In genomic region chr9:72154468-72155281, GRCh38 we compare ENCODE assay signal across 14 cellular contexts. TPM values are rescaled to one million over a fixed set of nuclear protein-coding genes. Genes with fewer than 3 reads are reported as not detected.
DNase-seq lines count a peak whose midpoint lies in the region; ATAC-seq, FAIRE-seq and TF ChIP-seq lines count a peak whose summit lies in the region.
"Had no signal": no experiment of that assay in that cellular context is flagged by ENCODE, and none has a peak within 500 bp of the region (broad histone marks: within the 10 kb centered on the region; RNA-seq: fewer than 3 reads in every experiment).

No MANE protein-coding gene starts in this region.

- 8% methylated on average over 9 of the region's 9 CpGs for whole genome bisulfite sequencing in GM12878 (ENCODE audit: insufficient coverage, insufficient replicate concordance, low lambda C conversion rate, missing lambda C conversion rate)

- peaks cover 0 to under 1% of the 10 kb centered on the region in 2 experiments; a peak in 2 of 4 replicates for H3K27me3 ChIP-seq in GM12878 (replicated peaks in 1 of 2; ENCODE audit: control insufficient read depth in 2 of 2, insufficient read depth in 2 of 2, low read length in 1 of 2)

- H3K27ac Mint-ChIP-seq in CD14-positive monocyte = no peak overlapping the region
- H3K27ac Mint-ChIP-seq: stimulated activated naive CD8-positive, alpha-beta T cell treated with anti-CD3 and anti-CD28 coated beads, Interleukin-15, Interleukin-2, amounts not matched to agents 100 ng/mL and 50 ng/mL, for 24 hours had no signal

- CTCF ChIA-PET in GM12878 (lab: Yijun Ruan, JAX) = interaction anchor here (0.7 to 1.3 kb wide), 10 partner anchors 38 to 124 kb away, joined by 3 to 8 read pairs (median 3); no protein-coding TSS in a partner anchor

- in situ Hi-C loops in Caki2 (cut with HindIII; ENCODE audit: low pct_unique_long_range_greater_than_20kb, low sequenced_read_pairs) = loop anchor here (25.0 kb wide), 1 partner anchor 117 kb away; no protein-coding TSS in a partner anchor
- in situ Hi-C loops in GM12878 (cut with MboI) = no loop called here

- H3K9me3 Mint-ChIP-seq in CD14-positive monocyte = peaks cover 4 to 14% (median 5%) of the 10 kb centered on the region in 7 donors

- no peak for TF ChIP-seq CTCF in GM12878 (IDR thresholded peaks at IDR 0.05 in 2 of 3, conservative IDR thresholded peaks at IDR 0.05 in 1 of 3; ENCODE audit: control insufficient read depth in 2 of 3, extremely low read depth in 1 of 3, insufficient read depth in 1 of 3, low read depth in 3 of 3, low read length in 3 of 3)
- TF ChIP-seq CTCF in CD14-positive monocyte (IDR thresholded peaks at IDR 0.05) = no peak

- H4K20me1 ChIP-seq in GM12878 (ENCODE audit: control insufficient read depth, insufficient read depth) = no peaks in the 10 kb centered on the region

- DNase-seq in Caki2 (ENCODE audit: low read depth) = peak; percentile 94
- peak; percentile 60 for DNase-seq in GM12878 (ENCODE audit: low read depth, low spot score)
- no peak for DNase-seq in occipital lobe (lab: John Stamatoyannopoulos, UW)
- no peak for DNase-seq in NCI-H128 (lab: John Stamatoyannopoulos, UW; ENCODE audit: unreplicated experiment)
- no peak for DNase-seq in stimulated activated CD4-positive, alpha-beta T cell treated with anti-CD3 and anti-CD28 coated beads, Interleukin-4, amount 100 ng/mL, for 4 hours
- DNase-seq in CD14-positive monocyte (ENCODE audit: low spot score) = no peak
- DNase-seq: activated effector memory CD4-positive, alpha-beta T cell treated with anti-CD3 and anti-CD28 coated beads, Interleukin-2, amount 50 U/mL, for 16 hours; BE2C had no signal

- TF ChIP-seq RAD21 in GM12878 (IDR thresholded peaks at IDR 0.05; ENCODE audit: insufficient read depth, low read depth, low read length) = no peak

- peak; percentile 59 for FAIRE-seq in GM12878 (lab: Jason Lieb, UNC)
- FAIRE-seq: HTR-8/SVneo had no signal

- H3K4me3 ChIP-seq in GM12878 = no peak overlapping the region

- H3K27me3 Mint-ChIP-seq in CD14-positive monocyte (ENCODE audit: low read depth in 3 of 3) = peaks cover 25 to 29% (median 27%) of the 10 kb centered on the region in 3 donors

- H3K9ac ChIP-seq in GM12878 (ENCODE audit: control insufficient read depth, insufficient read depth, low read length) = no peak overlapping the region
- H3K9ac ChIP-seq: parathyroid adenoma had no signal

- H3K4me1 Mint-ChIP-seq in CD14-positive monocyte = peaks cover 3% of the 10 kb centered on the region

- peak overlapping the region; percentile 17; the same call in 1 of the 2 replicates for H3K4me2 ChIP-seq in GM12878 (ENCODE audit: control insufficient read depth, insufficient read depth)

- no peak overlapping the region for H3K4me3 Mint-ChIP-seq in CD14-positive monocyte
- H3K4me3 Mint-ChIP-seq: stimulated activated naive CD8-positive, alpha-beta T cell treated with anti-CD3 and anti-CD28 coated beads, Interleukin-15, Interleukin-2, amounts not matched to agents 100 ng/mL and 50 ng/mL, for 24 hours had no signal

- H2AFZ ChIP-seq in GM12878 (ENCODE audit: control insufficient read depth, low read depth, low read length) = no peak overlapping the region; the same call in 1 of the 2 replicates
- H2AFZ ChIP-seq: parathyroid adenoma had no signal

- TF ChIP-seq POLR2A in GM12878 (IDR thresholded peaks at IDR 0.05; ENCODE audit: low read depth, low read length) = no peak

- RAD21 ChIA-PET in GM12878 (lab: Charles Lee; ENCODE audit: unreplicated experiment) = interaction anchor here (0.7 to 1.3 kb wide), 11 partner anchors 17 to 124 kb away, joined by 3 to 33 read pairs (median 3); no protein-coding TSS in a partner anchor

- BruUV-seq in GM12878 (replicated peaks; lab: Mats Ljungman, UMichigan) = no TSS peak

- POLR2A ChIA-PET in GM12878 (lab: Charles Lee) = interaction anchor here (0.8 to 1.3 kb wide), 5 partner anchors 39 to 56 kb away, joined by 3 to 8 read pairs (median 3); no protein-coding TSS in a partner anchor

- no peaks in the 10 kb centered on the region for H3K36me3 ChIP-seq in GM12878 (ENCODE audit: control insufficient read depth in 2 of 2, insufficient read depth in 2 of 2, low read length in 1 of 2)
- H3K36me3 ChIP-seq: BE2C had no signal

- no peaks in the 10 kb centered on the region for H3K36me3 Mint-ChIP-seq in CD14-positive monocyte

- no peaks in the 10 kb centered on the region for H3K79me2 ChIP-seq in GM12878 (ENCODE audit: control insufficient read depth, insufficient read depth, low read length)
- H3K79me2 ChIP-seq: parathyroid adenoma had no signal

- H3K4me1 ChIP-seq in GM12878 (ENCODE audit: control insufficient read depth, insufficient read depth, low read length) = no peaks in the 10 kb centered on the region; the same call in 1 of the 2 replicates
- H3K4me1 ChIP-seq: BE2C, parathyroid adenoma had no signal

- no peaks in the 10 kb centered on the region; the same call in 2 of the 3 replicates for H3K9me3 ChIP-seq in GM12878 (replicated peaks; ENCODE audit: control insufficient read depth, insufficient read depth, low read length)
- H3K9me3 ChIP-seq: BE2C had no signal

- SMC1A ChIA-PET in GM12878 (lab: Charles Lee; ENCODE audit: uncharacterized antibody, unreplicated experiment) = interaction anchor here (0.7 to 1.3 kb wide), 13 partner anchors 35 to 208 kb away, joined by 3 to 11 read pairs (median 5); no protein-coding TSS in a partner anchor

- H3K27ac ChIP-seq in GM12878 (ENCODE audit: control insufficient read depth, insufficient read depth) = no peak overlapping the region
- H3K27ac ChIP-seq: parathyroid adenoma, RWPE1 had no signal

- intact Hi-C loops in GM12878 (cut with micrococcal nuclease; ENCODE audit: unreplicated experiment) = loop anchor here (2.0 kb wide), 3 partner anchors 50 to 118 kb away; no protein-coding TSS in a partner anchor
- intact Hi-C loops in CD14-positive monocyte (cut with micrococcal nuclease) = no loop called here

- peak in 1 of 2 experiments; percentile 55; a peak in 3 of 4 replicates for TF ChIP-seq EP300 in GM12878 (IDR thresholded peaks at IDR 0.05; ENCODE audit: borderline replicate concordance in 1 of 2, control insufficient read depth in 1 of 2, low read depth in 2 of 2, low read length in 2 of 2)

- ATAC-seq in GM19467 (IDR thresholded peaks at IDR 0.05; ENCODE audit: unreplicated experiment) (peak; percentile 76), HG03103 (IDR thresholded peaks at IDR 0.05; ENCODE audit: low read depth, unreplicated experiment) (peak; percentile 53), GM12878 (peak; percentile 94)

TF ChIP-seq in GM12878, 131 proteins besides CTCF, POLR2A, EP300 and RAD21 (continues in another document):
- peak; percentile 36; the same call in 1 of the 2 replicates for TF ChIP-seq PKNOX1 (IDR thresholded peaks at IDR 0.05)
- TF ChIP-seq MLLT1 (IDR thresholded peaks at IDR 0.05) = peak; percentile 85
- no peak for TF ChIP-seq GABPA (IDR thresholded peaks at IDR 0.05; ENCODE audit: low read depth)
- TF ChIP-seq DPF2 (IDR thresholded peaks at IDR 0.05) = peak; percentile 16; the same call in 1 of the 2 replicates
- peak; percentile 92 for TF ChIP-seq KLF5 (IDR thresholded peaks at IDR 0.05; ENCODE audit: partially characterized antibody)
- TF ChIP-seq YY1 (IDR thresholded peaks at IDR 0.05; ENCODE audit: low read depth, low read length) = 0 out of 2 replicates have a peak, but pooled peaks have one; percentile 10
- peak; percentile 59 to 68 for TF ChIP-seq IKZF2 (IDR thresholded peaks at IDR 0.05)
- TF ChIP-seq ATF7 (IDR thresholded peaks at IDR 0.05; ENCODE audit: low read depth) = peak; percentile 93

RNA-seq across cellular contexts. Expression of gene GDA, which starts 5.4 kb away (rescaled TPM):
- total RNA-seq in Caki2 (2014; rRNA removed; shearing (Covaris generic); ENCODE audit: low replicate concordance) = 26.3 and 31.2 TPM in 2 replicates
- 0.51 and 0.63 TPM in 2 replicates for total RNA-seq in GM12878 (2013; cell fraction: nucleolus; rRNA removed)
- 0.56 and 0.87 TPM in 2 replicates for total RNA-seq in GM12878 (2014; rRNA removed)
- total RNA-seq in GM12878 (2014; rRNA removed; fragmentation: Illumina TruSeq; extraction: Trizol) = 0.28 and 0.45 TPM in 2 replicates
- total RNA-seq in GM12878 (2021) = 0.27 and 0.72 TPM in 2 replicates
- not detected for polyA plus RNA-seq in GM12878 (2011; ENCODE audit: low read depth)
- polyA plus RNA-seq in GM12878 (2011; rRNA removed) = 17.9 and 27.2 TPM in 2 replicates
- 4.4 and 5.6 TPM in 2 replicates for polyA plus RNA-seq in GM12878 (2011; cell fraction: cytosol; rRNA removed)
- 12.1 and 12.9 TPM in 2 replicates for polyA plus RNA-seq in GM12878 (2011; cell fraction: nucleus; rRNA removed)
- 0.07 TPM in 1 of 2 replicates, not detected in the other for polyA plus RNA-seq in GM12878 (2012)
- 0.47 and 1.4 TPM in 2 replicates for polyA plus RNA-seq in GM12878 (2014; fragmentation: Illumina TruSeq; extraction: Trizol)
- under 1 TPM; 0.23 to 0.49 TPM for polyA plus RNA-seq in GM12878 (2014; fragmentation: Nextera tagmentation; extraction: Ambion mirVana)
- 0.19 and 0.20 TPM in 2 replicates for polyA plus RNA-seq in GM12878 (2014; rRNA removed)
- polyA plus RNA-seq in GM12878 (2016; fragmentation: Nextera tagmentation; extraction: Ambion mirVana) = not detected
- polyA minus RNA-seq in GM12878 (2011; rRNA and poly(A)+ RNA removed) = 8.1 and 10.0 TPM in 2 replicates
- polyA minus RNA-seq in GM12878 (2011; cell fraction: cytosol; rRNA and poly(A)+ RNA removed) = 5.9 and 7.8 TPM in 2 replicates
- 5.1 and 5.3 TPM in 2 replicates for polyA minus RNA-seq in GM12878 (2011; cell fraction: nucleus; rRNA and poly(A)+ RNA removed)
- total RNA-seq in occipital lobe = 32.8 TPM
- polyA plus RNA-seq in CD14-positive monocyte = not detected

Comparison
In these comparisons a context has a peak if more than half of its experiments do, and no peak if none do; other contexts are left out.
1. DNase-seq: peak in Caki2 (single experiment) and GM12878 (single experiment); none in occipital lobe (single experiment), NCI-H128 (single experiment), stimulated activated CD4-positive, alpha-beta T cell treated with anti-CD3 and anti-CD28 coated beads, Interleukin-4, amount 100 ng/mL, for 4 hours (0 of 2) and CD14-positive monocyte (single experiment).
2. RNA of gene GDA, which starts 5.4 kb away (total RNA-seq): 32.8 TPM in occipital lobe (single experiment) and 26.3 to 31.2 TPM in Caki2; 0.27 to 0.87 TPM in GM12878; every median in the first group is over 10 times any median in the second.
3. Peak in every context shown above with its lines, with median percentiles within 50 percentile points of each other: ATAC-seq.